Comparison of ENCODE assay signal across 10 cellular contexts in the genomic region with DNA sequence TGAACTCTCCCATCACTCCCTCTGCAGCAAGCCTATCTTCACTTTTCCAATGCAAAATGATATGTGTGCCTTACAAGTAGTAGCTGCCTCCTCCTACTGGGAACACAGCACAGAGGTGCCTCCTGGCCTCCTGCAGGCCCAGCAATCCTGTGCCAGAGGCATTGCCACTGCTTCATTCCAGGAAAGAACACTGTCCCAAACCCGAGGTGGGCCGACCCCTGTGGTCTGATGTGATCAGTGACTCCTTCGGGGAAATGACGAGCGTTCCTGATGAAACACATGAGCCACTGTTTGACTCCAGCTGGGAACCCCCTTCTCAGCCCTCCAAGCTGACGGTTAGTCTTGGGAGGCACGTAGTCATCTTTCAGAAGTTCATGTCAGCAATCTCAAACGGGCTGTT. TPM values are rescaled to one million over a fixed set of nuclear protein-coding genes. Genes with fewer than 3 reads are reported as not detected.
DNase-seq lines count a peak whose midpoint lies in the region; ATAC-seq and TF ChIP-seq lines count a peak whose summit lies in the region.
"Had no signal": no experiment of that assay in that cellular context is flagged by ENCODE, and none has a peak within 500 bp of the region (broad histone marks: within the 10 kb centered on the region; RNA-seq: fewer than 3 reads in every experiment).

No MANE protein-coding gene starts in this region.

- H3K4me3 Mint-ChIP-seq in CD4-positive, CD25-positive, alpha-beta regulatory T cell, result no peak overlapping the region
- no peak overlapping the region for H3K4me3 Mint-ChIP-seq in naive thymus-derived CD8-positive, alpha-beta T cell

- peaks cover 0 to 14% (median 6%) of the 10 kb centered on the region in 4 donors for H3K4me1 Mint-ChIP-seq in CD4-positive, CD25-positive, alpha-beta regulatory T cell
- peaks cover 0 to 12% (median 9%) of the 10 kb centered on the region in 4 donors for H3K4me1 Mint-ChIP-seq in naive thymus-derived CD8-positive, alpha-beta T cell

- in situ Hi-C loops in astrocyte of the cerebellum (cut with HindIII; ENCODE audit: low sequenced_read_pairs), result no loop called here

- H3K36me3 ChIP-seq in CD4-positive, CD25-positive, alpha-beta regulatory T cell (ENCODE audit: control insufficient read depth, insufficient read depth, low read length), result peaks cover 43% of the 10 kb centered on the region
- peaks cover 36% of the 10 kb centered on the region for H3K36me3 ChIP-seq in WERI-Rb-1

- H3K27me3 Mint-ChIP-seq in CD4-positive, CD25-positive, alpha-beta regulatory T cell, result no peaks in the 10 kb centered on the region
- H3K27me3 Mint-ChIP-seq in naive thymus-derived CD8-positive, alpha-beta T cell, result no peaks in the 10 kb centered on the region

- no peak overlapping the region for H3K27ac ChIP-seq in CD4-positive, CD25-positive, alpha-beta regulatory T cell (ENCODE audit: insufficient read depth, low read length, poor library complexity, severe bottlenecking)
- H3K27ac ChIP-seq in WERI-Rb-1, result no peak overlapping the region
- H3K27ac ChIP-seq: KMS-11 had no signal

- peak overlapping the region; percentile 75 to 86 (median 79) for H3K27ac Mint-ChIP-seq in CD4-positive, CD25-positive, alpha-beta regulatory T cell
- peak overlapping the region in 7 of 10 donors; percentile 31 to 81 (median 53) for H3K27ac Mint-ChIP-seq in naive thymus-derived CD8-positive, alpha-beta T cell

- no peaks in the 10 kb centered on the region for H3K27me3 ChIP-seq in CD4-positive, CD25-positive, alpha-beta regulatory T cell (ENCODE audit: control insufficient read depth, insufficient read depth, low read length)
- H3K27me3 ChIP-seq in WERI-Rb-1 (ENCODE audit: insufficient read depth, low read depth, severe bottlenecking), result no peaks in the 10 kb centered on the region

- H3K9me3 Mint-ChIP-seq in CD4-positive, CD25-positive, alpha-beta regulatory T cell, result no peaks in the 10 kb centered on the region
- no peaks in the 10 kb centered on the region for H3K9me3 Mint-ChIP-seq in naive thymus-derived CD8-positive, alpha-beta T cell

- POLR2A ChIA-PET in HEK293T (lab: Yijun Ruan, JAX), result no interaction called here
- POLR2A ChIA-PET in naive thymus-derived CD8-positive, alpha-beta T cell (lab: Charles Lee), result no interaction called here

- CTCF ChIA-PET in HEK293T (lab: Yijun Ruan, JAX), result no interaction called here

- H3K4me3 ChIP-seq in CD4-positive, CD25-positive, alpha-beta regulatory T cell (ENCODE audit: low read depth, low read length), result no peak overlapping the region
- H3K4me3 ChIP-seq in astrocyte of the cerebellum (ENCODE audit: low read depth, low read length) (no peak overlapping the region), WERI-Rb-1 (ENCODE audit: low read depth, low read length) (no peak overlapping the region)

- no peak for ATAC-seq in CD4-positive, CD25-positive, alpha-beta regulatory T cell (ENCODE audit: low read depth in 2 of 2)
- no peak for ATAC-seq in naive thymus-derived CD8-positive, alpha-beta T cell
- no peak for ATAC-seq in HG02759 (IDR thresholded peaks at IDR 0.05; ENCODE audit: unreplicated experiment)

- H3K9me3 ChIP-seq in CD4-positive, CD25-positive, alpha-beta regulatory T cell (ENCODE audit: control insufficient read depth in 2 of 2, low read length in 2 of 2), result no peaks in the 10 kb centered on the region
- no peaks in the 10 kb centered on the region for H3K9me3 ChIP-seq in WERI-Rb-1 (ENCODE audit: severe bottlenecking)

- H3K36me3 Mint-ChIP-seq in CD4-positive, CD25-positive, alpha-beta regulatory T cell, result peaks cover 19% of the 10 kb centered on the region
- peaks cover 0 to 78% (median 13%) of the 10 kb centered on the region in 3 donors for H3K36me3 Mint-ChIP-seq in naive thymus-derived CD8-positive, alpha-beta T cell

- peaks cover 5% of the 10 kb centered on the region for H3K4me1 ChIP-seq in CD4-positive, CD25-positive, alpha-beta regulatory T cell (ENCODE audit: control insufficient read depth, insufficient read depth, low read length, poor library complexity, severe bottlenecking)

- TF ChIP-seq CTCF in astrocyte of the cerebellum (IDR thresholded peaks at IDR 0.05; ENCODE audit: low read depth, low read length, missing control alignments) (no peak), WERI-Rb-1 (IDR thresholded peaks at IDR 0.05; ENCODE audit: low read depth, low read length) (no peak)

- no peak for DNase-seq in CD4-positive, CD25-positive, alpha-beta regulatory T cell
- DNase-seq in HEK293T (ENCODE audit: extremely low spot score), result no peak
- peak; percentile 46 for DNase-seq in astrocyte of the cerebellum (ENCODE audit: low read depth)
- DNase-seq in naive thymus-derived CD8-positive, alpha-beta T cell, result no peak
- DNase-seq in WERI-Rb-1, result no peak
- no peak for DNase-seq in activated gamma-delta T cell treated with Interleukin-2 at 50 U/mL for 16 hours
- no peak for DNase-seq in DMS114 treated with DMSO at 0.1 percent for 48 hours (lab: John Stamatoyannopoulos, UW; ENCODE audit: unreplicated experiment)
- DNase-seq: DMS79 had no signal

TF ChIP-seq in HEK293T, 16 proteins besides CTCF, POLR2A, EP300 and RAD21:
- TF ChIP-seq FOXM1 (IDR thresholded peaks at IDR 0.05; ENCODE audit: borderline replicate concordance), result no peak
- 0 out of 2 replicates have a peak, but pooled peaks have one; percentile 8 for TF ChIP-seq ZNF384 (IDR thresholded peaks at IDR 0.05)
- no peak for TF ChIP-seq FOXA1 (IDR thresholded peaks at IDR 0.05)
- no peak for TF ChIP-seq BHLHE40 (IDR thresholded peaks at IDR 0.05; ENCODE audit: borderline replicate concordance)

RNA-seq across cellular contexts. Expression of a gene that starts 19.5 kb away (rescaled TPM):
- total RNA-seq in CD4-positive, CD25-positive, alpha-beta regulatory T cell, result 73.7 TPM
- polyA plus RNA-seq in CD4-positive, CD25-positive, alpha-beta regulatory T cell, result 100 to 1,000 TPM in 3 of 4 donors, 10 to 100 TPM in 1; 98.8 to 162 (median 121) TPM
- 10 to 100 TPM; 57.9 to 60.0 TPM for total RNA-seq in naive thymus-derived CD8-positive, alpha-beta T cell
- polyA plus RNA-seq in naive thymus-derived CD8-positive, alpha-beta T cell, result 100 to 1,000 TPM in 2 of 3 donors, 10 to 100 TPM in 1; 92.8 to 117 (median 109) TPM

RNA-seq across cellular contexts. Expression of a gene that starts 55.9 kb away (rescaled TPM):
- 25.4 TPM for total RNA-seq in CD4-positive, CD25-positive, alpha-beta regulatory T cell
- polyA plus RNA-seq in CD4-positive, CD25-positive, alpha-beta regulatory T cell, result 10 to 100 TPM in 2 of 4 donors, 1 to 10 TPM in 2; 7.3 to 10.9 (median 9.1) TPM
- 10 to 100 TPM; 29.6 to 36.8 TPM for total RNA-seq in naive thymus-derived CD8-positive, alpha-beta T cell
- 10 to 100 TPM in 1 of 3 donors, 1 to 10 TPM in 2; 5.5 to 10.2 (median 8.4) TPM for polyA plus RNA-seq in naive thymus-derived CD8-positive, alpha-beta T cell
